Comparison of ENCODE assay signal across 8 cellular contexts in genomic region chr1:23559136-23559984, GRCh38. TPM values are rescaled to one million over a fixed set of nuclear protein-coding genes. Genes with fewer than 3 reads are reported as not detected.
A peak's percentile ranks its signal among the peaks of the same experiment; 100 is the strongest.
DNase-seq lines count a peak whose midpoint lies in the region; ATAC-seq, FAIRE-seq and TF ChIP-seq lines count a peak whose summit lies in the region.

TSS of gene ID3 (minus strand) at chr1:23559501. CDS start at chr1:23559426, 75 bp downstream.

- H2AFZ ChIP-seq in keratinocyte (ENCODE audit: control insufficient read depth, low read length) = peak within 1 kb of the TSS; percentile 73

- H3K4me2 ChIP-seq in keratinocyte (ENCODE audit: control insufficient read depth, extremely low read depth, insufficient read depth, low read depth, low read length) = peak within 1 kb of the TSS; percentile 94

- dilution Hi-C loops in keratinocyte (cut with MboI; ENCODE audit: extremely low pct_ligation_motif_present, low sequenced_read_pairs) = no loop called here

- H3K4me3 ChIP-seq in keratinocyte (ENCODE audit: control insufficient read depth in 2 of 3, extremely low read depth in 1 of 3, insufficient read depth in 2 of 3, low read depth in 1 of 3, low read length in 3 of 3) = peak within 1 kb of the TSS; percentile 54 to 92 (median 79)

- H3K36me3 ChIP-seq in keratinocyte (ENCODE audit: control insufficient read depth in 2 of 2, extremely low read depth in 1 of 2, insufficient read depth in 2 of 2, low read length in 2 of 2) = no peaks in the 10 kb centered on the region

- no peak for TF ChIP-seq CTCF in keratinocyte (optimal IDR thresholded peaks at IDR 0.05 in 1 of 3, IDR thresholded peaks at IDR 0.05 in 1 of 3, conservative IDR thresholded peaks at IDR 0.05 in 1 of 3; ENCODE audit: extremely low read depth in 1 of 3, insufficient read depth in 2 of 3, low read length in 3 of 3)

- no peak for FAIRE-seq in keratinocyte (lab: Jason Lieb, UNC)

- H3K27ac ChIP-seq in keratinocyte (ENCODE audit: control insufficient read depth, insufficient read depth, low read length) = peak within 1 kb of the TSS; percentile 78

- H3K9ac ChIP-seq in keratinocyte (ENCODE audit: control insufficient read depth, extremely low read depth, insufficient read depth, low read length) = peak within 1 kb of the TSS; percentile 79

- H3K27me3 ChIP-seq in keratinocyte (ENCODE audit: control insufficient read depth, extremely low read depth, insufficient read depth, low read length) = no peaks in the 10 kb centered on the region

- no peaks in the 10 kb centered on the region for H3K9me1 ChIP-seq in keratinocyte (ENCODE audit: control insufficient read depth, extremely low read depth, insufficient read depth, low read length)

- H4K20me1 ChIP-seq in keratinocyte (ENCODE audit: control insufficient read depth, extremely low read depth, insufficient read depth, low read length) = no peaks in the 10 kb centered on the region

- H3K4me1 ChIP-seq in keratinocyte (ENCODE audit: control insufficient read depth, extremely low read depth, insufficient read depth, low read length) = peaks cover 51% of the 10 kb centered on the region

- peak; percentile 90 for DNase-seq in AG08396 (ENCODE audit: low spot score)
- peak; percentile 96 for DNase-seq in NCI-H226
- DNase-seq in activated CD4-positive, CD25-positive, alpha-beta regulatory T cell treated with anti-CD3 and anti-CD28 coated beads, Interleukin-2, amount 50 U/mL, for 16 hours (ENCODE audit: low read depth, low spot score) = peak; percentile 81
- peak; percentile 83 for DNase-seq in central memory CD4-positive, alpha-beta T cell
- no peak for DNase-seq in keratinocyte (ENCODE audit: low read depth, low spot score)
- DNase-seq in stimulated activated CD4-positive, alpha-beta T cell treated with anti-CD3 and anti-CD28 coated beads, Interleukin-15, amount 100 ng/mL, for 1 hour (ENCODE audit: low read depth in 1 of 2, low spot score in 1 of 2) = peak; percentile 82 to 88

- peak; percentile 68 for ATAC-seq in GM18907 (IDR thresholded peaks at IDR 0.05; ENCODE audit: unreplicated experiment)
- ATAC-seq in HG03139 (IDR thresholded peaks at IDR 0.05; ENCODE audit: unreplicated experiment) = peak; percentile 57

- H3K9me3 ChIP-seq in keratinocyte (ENCODE audit: control insufficient read depth, low read depth, low read length) = no peaks in the 10 kb centered on the region

- H3K79me2 ChIP-seq in keratinocyte (ENCODE audit: control insufficient read depth, insufficient read depth, low read length) = peaks cover 7% of the 10 kb centered on the region

RNA-seq across cellular contexts. Expression of gene ID3, which starts in this region (rescaled TPM):
- polyA plus RNA-seq in keratinocyte = 12.7 to 62.4 TPM (median 38.0 TPM) in 3 replicates
- polyA plus RNA-seq in keratinocyte (2011; ENCODE audit: low read depth) = 81.8 TPM
- polyA plus RNA-seq in keratinocyte (2011; cell fraction: cytosol; rRNA removed) = 40.0 and 63.5 TPM in 2 replicates
- 90.9 and 100.0 TPM in 2 replicates for polyA plus RNA-seq in keratinocyte (2011; cell fraction: nucleus; rRNA removed)
- polyA plus RNA-seq in keratinocyte (2012; ENCODE audit: low replicate concordance) = 15.2 and 117 TPM in 2 replicates
- polyA minus RNA-seq in keratinocyte = 16.4 to 32.4 TPM (median 23.3 TPM) in 3 replicates
- 81.9 TPM for polyA minus RNA-seq in keratinocyte (2011; cell fraction: cytosol; rRNA and poly(A)+ RNA removed)
- 41.0 and 43.1 TPM in 2 replicates for polyA minus RNA-seq in keratinocyte (2011; cell fraction: nucleus; rRNA and poly(A)+ RNA removed)
